Comparison of ENCODE assay signal across 15 cellular contexts in genomic region chr10:48448796-48449195, GRCh38.
DNase-seq lines count a peak whose midpoint lies in the region; ATAC-seq and TF ChIP-seq lines count a peak whose summit lies in the region.
"Had no signal": no experiment of that assay in that cellular context is flagged by ENCODE, and none has a peak within 500 bp of the region (broad histone marks: within the 10 kb centered on the region; RNA-seq: fewer than 3 reads in every experiment).

No MANE protein-coding gene starts in this region.

- H3K9me2 ChIP-seq in SK-N-SH = no peaks in the 10 kb centered on the region

- peaks cover 12 to 33% of the 10 kb centered on the region in 2 experiments; a peak in 3 of 4 replicates for H3K4me1 ChIP-seq in SK-N-SH (ENCODE audit: control insufficient read depth in 1 of 2, insufficient read depth in 2 of 2, low read depth in 1 of 2, low read length in 1 of 2)
- H3K4me1 ChIP-seq in fibroblast of lung (ENCODE audit: control insufficient read depth, extremely low read depth, insufficient read depth, low read length) = peaks cover 5% of the 10 kb centered on the region

- no peak for ATAC-seq in GM18502 (IDR thresholded peaks at IDR 0.05; ENCODE audit: poor library complexity, unreplicated experiment)
- ATAC-seq: CD8-positive, alpha-beta T cell; esophagus mucosa; sciatic nerve; stimulated activated effector memory CD8-positive, alpha-beta T cell treated with anti-CD3 and anti-CD28 coated beads, Interleukin-12 subunit alpha, Interleukin-12 subunit beta, amount 100 ng/mL, for 72 hours had no signal

- no peak for TF ChIP-seq EP300 in SK-N-SH (IDR thresholded peaks at IDR 0.05; ENCODE audit: borderline replicate concordance in 1 of 2, low read depth in 1 of 2, low read length in 1 of 2)

- H3K79me2 ChIP-seq in SK-N-SH (ENCODE audit: insufficient read depth) (0 out of 2 replicates have a peak, but pooled peaks cover 3% of the 10 kb centered on the region), fibroblast of lung (ENCODE audit: control insufficient read depth, insufficient read depth, low read length) (peaks cover 6% of the 10 kb centered on the region)

- H3K36me3 ChIP-seq in SK-N-SH (replicated peaks in 1 of 2; ENCODE audit: control insufficient read depth in 1 of 2, insufficient read depth in 2 of 2, low read length in 1 of 2) (peaks cover 5 to 8% of the 10 kb centered on the region in 2 experiments), fibroblast of lung (ENCODE audit: control insufficient read depth, insufficient read depth, low read length) (peaks cover 21% of the 10 kb centered on the region)

- H3K27ac ChIP-seq in SK-N-SH (ENCODE audit: low read depth in 2 of 2, low read length in 1 of 2) (peak overlapping the region in 1 of 2 experiments; percentile 27; a peak in 2 of 4 replicates), fibroblast of lung (ENCODE audit: insufficient read depth, low read length) (no peak overlapping the region)

- WGBS in SK-N-SH (ENCODE audit: low lambda C conversion rate) = 51% methylated on average over 4 of the region's 4 CpGs

- H3K9ac ChIP-seq in SK-N-SH = no peak overlapping the region
- H3K9ac ChIP-seq in fibroblast of lung (ENCODE audit: insufficient read depth, low read length) = no peak overlapping the region

- H3K4me2 ChIP-seq in SK-N-SH (peak overlapping the region; percentile 28; the same call in 1 of the 2 replicates), fibroblast of lung (ENCODE audit: extremely low read depth, insufficient read depth, low read length) (no peak overlapping the region)

- H3F3A ChIP-seq in SK-N-SH (replicated peaks; ENCODE audit: insufficient read depth) = peaks cover 11% of the 10 kb centered on the region

- TF ChIP-seq CTCF in GM13977 (IDR thresholded peaks at IDR 0.05; ENCODE audit: extremely low read depth, insufficient read depth, missing control alignments) = no peak
- TF ChIP-seq CTCF in SK-N-SH (IDR thresholded peaks at IDR 0.05) = no peak
- no peak for TF ChIP-seq CTCF in fibroblast of lung (conservative IDR thresholded peaks at IDR 0.05 in 1 of 2, IDR thresholded peaks at IDR 0.05 in 1 of 2; ENCODE audit: low read depth in 1 of 2, low read length in 2 of 2)

- H2AFZ ChIP-seq in SK-N-SH (ENCODE audit: low read depth) = no peak overlapping the region
- no peak overlapping the region for H2AFZ ChIP-seq in fibroblast of lung (ENCODE audit: low read length)

- H3K9me3 ChIP-seq in SK-N-SH (no peaks in the 10 kb centered on the region), fibroblast of lung (ENCODE audit: control insufficient read depth, insufficient read depth, low read depth, low read length) (no peaks in the 10 kb centered on the region)

- TF ChIP-seq RAD21 in SK-N-SH (IDR thresholded peaks at IDR 0.05; ENCODE audit: low read length) = no peak

- H3K27ac Mint-ChIP-seq in activated CD4-positive, alpha-beta memory T cell treated with anti-CD3 and anti-CD28 coated beads, Interleukin-2, amount 10 ng/mL, durations not matched to agents 7 days and 5 days = no peak overlapping the region
- H3K27ac Mint-ChIP-seq: activated B cell treated with CpG ODN at 0.5 μM for 24 hours; CD8-positive, alpha-beta T cell; memory B cell; stimulated activated effector memory CD8-positive, alpha-beta T cell treated with anti-CD3 and anti-CD28 coated beads, Interleukin-12 subunit alpha, Interleukin-12 subunit beta, amount 100 ng/mL, for 72 hours had no signal

- CTCF ChIA-PET in SK-N-SH (lab: Yijun Ruan, JAX) = interaction anchor here (7.6 kb wide), 1 partner anchor 208 kb away, joined by 94 read pairs; no protein-coding TSS in a partner anchor
- CTCF ChIA-PET in activated CD4-positive, alpha-beta memory T cell treated with anti-CD3 and anti-CD28 coated beads, Interleukin-2, amount 10 ng/mL, durations not matched to agents 7 days and 5 days (lab: Charles Lee) = no interaction called here

- DNase-seq in GM13977 (ENCODE audit: low spot score) = peak; percentile 29
- DNase-seq in SK-N-SH = no peak
- peak; percentile 56 to 58 for DNase-seq in fibroblast of lung (ENCODE audit: low read depth in 2 of 2)
- peak; percentile 31 for DNase-seq in renal cortical epithelial cell (ENCODE audit: low read depth)
- DNase-seq in DMS153 (lab: John Stamatoyannopoulos, UW) = no peak
- DNase-seq in SKM-1 treated with dmso at 0.1 percent for 144 hours (lab: John Stamatoyannopoulos, UW; ENCODE audit: unreplicated experiment) = no peak
- no peak for DNase-seq in activated CD4-positive, alpha-beta memory T cell treated with anti-CD3 and anti-CD28 coated beads, Interleukin-2, amount 10 ng/mL, durations not matched to agents 7 days and 5 days
- DNase-seq: NCI-H2227 treated with DMSO at 0.1 percent for 48 hours had no signal

- H3K4me3 ChIP-seq in SK-N-SH (ENCODE audit: low read depth in 2 of 2, low read length in 1 of 2) (no peak overlapping the region), fibroblast of lung (replicated peaks in 1 of 4; ENCODE audit: control extremely low read depth in 1 of 4, insufficient read depth in 1 of 4, low read depth in 3 of 4, low read length in 4 of 4) (no peak overlapping the region)

- in situ Hi-C loops in GM13977 (cut with MboI; ENCODE audit: low pct_unique_long_range_greater_than_20kb, low sequenced_read_pairs, unreplicated experiment) = no loop called here

- H3K27me3 ChIP-seq in SK-N-SH (ENCODE audit: insufficient read depth) (no peaks in the 10 kb centered on the region), fibroblast of lung (ENCODE audit: control insufficient read depth, insufficient read depth, low read length) (no peaks in the 10 kb centered on the region)

- POLR2A ChIA-PET in SK-N-SH (lab: Yijun Ruan, JAX) = no interaction called here
- POLR2A ChIA-PET in activated CD4-positive, alpha-beta memory T cell treated with anti-CD3 and anti-CD28 coated beads, Interleukin-2, amount 10 ng/mL, durations not matched to agents 7 days and 5 days (lab: Charles Lee) = no interaction called here

- no peaks in the 10 kb centered on the region for H3K36me3 Mint-ChIP-seq in activated CD4-positive, alpha-beta memory T cell treated with anti-CD3 and anti-CD28 coated beads, Interleukin-2, amount 10 ng/mL, durations not matched to agents 7 days and 5 days (ENCODE audit: low read depth)
- H3K36me3 Mint-ChIP-seq: CD8-positive, alpha-beta T cell; memory B cell; stimulated activated effector memory CD8-positive, alpha-beta T cell treated with anti-CD3 and anti-CD28 coated beads, Interleukin-12 subunit alpha, Interleukin-12 subunit beta, amount 100 ng/mL, for 72 hours had no signal

- H3K4me1 Mint-ChIP-seq in activated CD4-positive, alpha-beta memory T cell treated with anti-CD3 and anti-CD28 coated beads, Interleukin-2, amount 10 ng/mL, durations not matched to agents 7 days and 5 days = no peaks in the 10 kb centered on the region
- H3K4me1 Mint-ChIP-seq: activated B cell treated with CpG ODN at 0.5 μM for 24 hours, memory B cell had no signal

- no peaks in the 10 kb centered on the region for H3K9me3 Mint-ChIP-seq in activated CD4-positive, alpha-beta memory T cell treated with anti-CD3 and anti-CD28 coated beads, Interleukin-2, amount 10 ng/mL, durations not matched to agents 7 days and 5 days
- H3K9me3 Mint-ChIP-seq: activated B cell treated with CpG ODN at 0.5 μM for 24 hours; CD8-positive, alpha-beta T cell; memory B cell; stimulated activated effector memory CD8-positive, alpha-beta T cell treated with anti-CD3 and anti-CD28 coated beads, Interleukin-12 subunit alpha, Interleukin-12 subunit beta, amount 100 ng/mL, for 72 hours had no signal

- no peaks in the 10 kb centered on the region for H3K27me3 Mint-ChIP-seq in activated CD4-positive, alpha-beta memory T cell treated with anti-CD3 and anti-CD28 coated beads, Interleukin-2, amount 10 ng/mL, durations not matched to agents 7 days and 5 days

- peaks cover 24% of the 10 kb centered on the region for H4K20me1 ChIP-seq in SK-N-SH (ENCODE audit: insufficient read depth)
- no peaks in the 10 kb centered on the region for H4K20me1 ChIP-seq in fibroblast of lung (ENCODE audit: control insufficient read depth, extremely low read depth, insufficient read depth, low read length)

- no peak overlapping the region for H3K4me3 Mint-ChIP-seq in activated CD4-positive, alpha-beta memory T cell treated with anti-CD3 and anti-CD28 coated beads, Interleukin-2, amount 10 ng/mL, durations not matched to agents 7 days and 5 days
- H3K4me3 Mint-ChIP-seq: activated B cell treated with CpG ODN at 0.5 μM for 24 hours; CD8-positive, alpha-beta T cell; memory B cell; stimulated activated effector memory CD8-positive, alpha-beta T cell treated with anti-CD3 and anti-CD28 coated beads, Interleukin-12 subunit alpha, Interleukin-12 subunit beta, amount 100 ng/mL, for 72 hours had no signal

TF ChIP-seq in SK-N-SH, 30 proteins besides CTCF, POLR2A, EP300 and RAD21:
- no peak for TF ChIP-seq GATA2 (CRISPR knock-in tag; IDR thresholded peaks at IDR 0.05)
- no peak for TF ChIP-seq MAX (IDR thresholded peaks at IDR 0.05; ENCODE audit: low read depth)
- TF ChIP-seq FOSL2 (IDR thresholded peaks at IDR 0.05; ENCODE audit: borderline replicate concordance, low read depth) = peak; percentile 22; the same call in 1 of the 2 replicates
TF ChIP-seq in SK-N-SH: peak in this region for 1.

Comparison
In these comparisons a context has a peak if more than half of its experiments do, and no peak if none do; other contexts are left out.
1. DNase-seq: peak in GM13977 (single experiment), fibroblast of lung (2 of 2) and renal cortical epithelial cell (single experiment); none in SK-N-SH (single experiment), DMS153 (single experiment), SKM-1 treated with dmso at 0.1 percent for 144 hours (single experiment) and activated CD4-positive, alpha-beta memory T cell treated with anti-CD3 and anti-CD28 coated beads, Interleukin-2, amount 10 ng/mL, durations not matched to agents 7 days and 5 days (single experiment).